7 cellular contexts compared by ENCODE assay signal in genomic region chrX:134520860-134521390, GRCh38.
DNase-seq lines count a peak whose midpoint lies in the region; ATAC-seq lines count a peak whose summit lies in the region.

No MANE protein-coding gene starts in this region.

- peak; percentile 56 for ATAC-seq in HG02852 (IDR thresholded peaks at IDR 0.05; ENCODE audit: unreplicated experiment)
- ATAC-seq in GM21515 (IDR thresholded peaks at IDR 0.05; ENCODE audit: unreplicated experiment), result no peak
- no peak for ATAC-seq in HG03521 (IDR thresholded peaks at IDR 0.05; ENCODE audit: unreplicated experiment)

- DNase-seq in GM04504 (ENCODE audit: low read depth) (peak; percentile 55), NCI-H69 (lab: John Stamatoyannopoulos, UW) (peak; percentile 83), cerebellar cortex (ENCODE audit: low spot score) (peak; percentile 63), medulla oblongata (ENCODE audit: extremely low spot score) (peak; percentile 41)
